In the genomic region with DNA sequence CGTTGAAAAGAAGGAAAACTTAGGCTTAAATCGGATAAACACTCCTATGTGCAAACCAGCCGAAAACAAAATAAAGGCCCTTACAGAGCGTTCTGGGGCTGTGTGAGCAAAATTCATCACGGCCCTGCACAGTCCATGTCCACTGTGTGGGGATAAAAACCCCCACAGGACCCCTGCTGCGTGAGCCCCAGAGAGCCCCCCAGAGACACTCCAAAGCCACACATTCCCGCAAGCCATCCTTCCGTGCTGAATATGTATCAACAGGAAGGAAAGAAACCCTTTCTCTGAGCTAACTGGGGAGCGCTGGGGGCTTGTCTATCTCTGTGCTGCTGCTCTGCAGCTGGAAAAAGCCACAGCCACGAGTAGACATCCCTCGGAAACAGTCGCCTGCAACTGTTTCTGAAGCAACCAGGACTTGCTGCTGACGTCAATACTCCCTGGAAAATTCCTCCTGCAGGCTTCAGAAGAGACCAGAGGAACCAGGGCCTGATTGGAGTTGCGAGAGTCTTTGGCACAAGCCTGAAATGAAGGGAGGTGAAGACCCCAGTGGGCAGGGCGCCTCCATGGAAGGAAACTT, we compare ENCODE assay signal across 1 cellular context.
TF ChIP-seq lines count a peak whose summit lies in the region.

No MANE protein-coding gene starts in this region.

TF ChIP-seq in H1, 55 proteins besides CTCF, POLR2A, EP300 and RAD21 (continued from another document):
- TF ChIP-seq, protein P1, sequence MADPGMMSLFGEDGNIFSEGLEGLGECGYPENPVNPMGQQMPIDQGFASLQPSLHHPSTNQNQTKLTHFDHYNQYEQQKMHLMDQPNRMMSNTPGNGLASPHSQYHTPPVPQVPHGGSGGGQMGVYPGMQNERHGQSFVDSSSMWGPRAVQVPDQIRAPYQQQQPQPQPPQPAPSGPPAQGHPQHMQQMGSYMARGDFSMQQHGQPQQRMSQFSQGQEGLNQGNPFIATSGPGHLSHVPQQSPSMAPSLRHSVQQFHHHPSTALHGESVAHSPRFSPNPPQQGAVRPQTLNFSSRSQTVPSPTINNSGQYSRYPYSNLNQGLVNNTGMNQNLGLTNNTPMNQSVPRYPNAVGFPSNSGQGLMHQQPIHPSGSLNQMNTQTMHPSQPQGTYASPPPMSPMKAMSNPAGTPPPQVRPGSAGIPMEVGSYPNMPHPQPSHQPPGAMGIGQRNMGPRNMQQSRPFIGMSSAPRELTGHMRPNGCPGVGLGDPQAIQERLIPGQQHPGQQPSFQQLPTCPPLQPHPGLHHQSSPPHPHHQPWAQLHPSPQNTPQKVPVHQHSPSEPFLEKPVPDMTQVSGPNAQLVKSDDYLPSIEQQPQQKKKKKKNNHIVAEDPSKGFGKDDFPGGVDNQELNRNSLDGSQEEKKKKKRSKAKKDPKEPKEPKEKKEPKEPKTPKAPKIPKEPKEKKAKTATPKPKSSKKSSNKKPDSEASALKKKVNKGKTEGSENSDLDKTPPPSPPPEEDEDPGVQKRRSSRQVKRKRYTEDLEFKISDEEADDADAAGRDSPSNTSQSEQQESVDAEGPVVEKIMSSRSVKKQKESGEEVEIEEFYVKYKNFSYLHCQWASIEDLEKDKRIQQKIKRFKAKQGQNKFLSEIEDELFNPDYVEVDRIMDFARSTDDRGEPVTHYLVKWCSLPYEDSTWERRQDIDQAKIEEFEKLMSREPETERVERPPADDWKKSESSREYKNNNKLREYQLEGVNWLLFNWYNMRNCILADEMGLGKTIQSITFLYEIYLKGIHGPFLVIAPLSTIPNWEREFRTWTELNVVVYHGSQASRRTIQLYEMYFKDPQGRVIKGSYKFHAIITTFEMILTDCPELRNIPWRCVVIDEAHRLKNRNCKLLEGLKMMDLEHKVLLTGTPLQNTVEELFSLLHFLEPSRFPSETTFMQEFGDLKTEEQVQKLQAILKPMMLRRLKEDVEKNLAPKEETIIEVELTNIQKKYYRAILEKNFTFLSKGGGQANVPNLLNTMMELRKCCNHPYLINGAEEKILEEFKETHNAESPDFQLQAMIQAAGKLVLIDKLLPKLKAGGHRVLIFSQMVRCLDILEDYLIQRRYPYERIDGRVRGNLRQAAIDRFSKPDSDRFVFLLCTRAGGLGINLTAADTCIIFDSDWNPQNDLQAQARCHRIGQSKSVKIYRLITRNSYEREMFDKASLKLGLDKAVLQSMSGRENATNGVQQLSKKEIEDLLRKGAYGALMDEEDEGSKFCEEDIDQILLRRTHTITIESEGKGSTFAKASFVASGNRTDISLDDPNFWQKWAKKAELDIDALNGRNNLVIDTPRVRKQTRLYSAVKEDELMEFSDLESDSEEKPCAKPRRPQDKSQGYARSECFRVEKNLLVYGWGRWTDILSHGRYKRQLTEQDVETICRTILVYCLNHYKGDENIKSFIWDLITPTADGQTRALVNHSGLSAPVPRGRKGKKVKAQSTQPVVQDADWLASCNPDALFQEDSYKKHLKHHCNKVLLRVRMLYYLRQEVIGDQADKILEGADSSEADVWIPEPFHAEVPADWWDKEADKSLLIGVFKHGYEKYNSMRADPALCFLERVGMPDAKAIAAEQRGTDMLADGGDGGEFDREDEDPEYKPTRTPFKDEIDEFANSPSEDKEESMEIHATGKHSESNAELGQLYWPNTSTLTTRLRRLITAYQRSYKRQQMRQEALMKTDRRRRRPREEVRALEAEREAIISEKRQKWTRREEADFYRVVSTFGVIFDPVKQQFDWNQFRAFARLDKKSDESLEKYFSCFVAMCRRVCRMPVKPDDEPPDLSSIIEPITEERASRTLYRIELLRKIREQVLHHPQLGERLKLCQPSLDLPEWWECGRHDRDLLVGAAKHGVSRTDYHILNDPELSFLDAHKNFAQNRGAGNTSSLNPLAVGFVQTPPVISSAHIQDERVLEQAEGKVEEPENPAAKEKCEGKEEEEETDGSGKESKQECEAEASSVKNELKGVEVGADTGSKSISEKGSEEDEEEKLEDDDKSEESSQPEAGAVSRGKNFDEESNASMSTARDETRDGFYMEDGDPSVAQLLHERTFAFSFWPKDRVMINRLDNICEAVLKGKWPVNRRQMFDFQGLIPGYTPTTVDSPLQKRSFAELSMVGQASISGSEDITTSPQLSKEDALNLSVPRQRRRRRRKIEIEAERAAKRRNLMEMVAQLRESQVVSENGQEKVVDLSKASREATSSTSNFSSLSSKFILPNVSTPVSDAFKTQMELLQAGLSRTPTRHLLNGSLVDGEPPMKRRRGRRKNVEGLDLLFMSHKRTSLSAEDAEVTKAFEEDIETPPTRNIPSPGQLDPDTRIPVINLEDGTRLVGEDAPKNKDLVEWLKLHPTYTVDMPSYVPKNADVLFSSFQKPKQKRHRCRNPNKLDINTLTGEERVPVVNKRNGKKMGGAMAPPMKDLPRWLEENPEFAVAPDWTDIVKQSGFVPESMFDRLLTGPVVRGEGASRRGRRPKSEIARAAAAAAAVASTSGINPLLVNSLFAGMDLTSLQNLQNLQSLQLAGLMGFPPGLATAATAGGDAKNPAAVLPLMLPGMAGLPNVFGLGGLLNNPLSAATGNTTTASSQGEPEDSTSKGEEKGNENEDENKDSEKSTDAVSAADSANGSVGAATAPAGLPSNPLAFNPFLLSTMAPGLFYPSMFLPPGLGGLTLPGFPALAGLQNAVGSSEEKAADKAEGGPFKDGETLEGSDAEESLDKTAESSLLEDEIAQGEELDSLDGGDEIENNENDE (IDR thresholded peaks at IDR 0.05; ENCODE audit: insufficient replicate concordance, low read length) = peak; percentile 39
- TF ChIP-seq ASH2L (IDR thresholded peaks at IDR 0.05; ENCODE audit: low read length) = peak; percentile 63
- no peak for TF ChIP-seq RXRA (IDR thresholded peaks at IDR 0.05; ENCODE audit: insufficient read depth, low read depth, low read length)
- TF ChIP-seq YY1 (IDR thresholded peaks at IDR 0.05; ENCODE audit: low read depth, low read length) = no peak
- peak; percentile 29 for TF ChIP-seq KDM4A (IDR thresholded peaks at IDR 0.05; ENCODE audit: low read depth, low read length, severe bottlenecking)
- TF ChIP-seq SP4 (IDR thresholded peaks at IDR 0.05; ENCODE audit: low read length) = no peak
- TF ChIP-seq EZH2 (IDR thresholded peaks at IDR 0.05; ENCODE audit: low read depth, low read length, severe bottlenecking) = no peak
- no peak for TF ChIP-seq HDAC2 (IDR thresholded peaks at IDR 0.05; ENCODE audit: borderline replicate concordance in 1 of 2, low read depth in 2 of 2, low read length in 2 of 2)
- TF ChIP-seq SIN3A (conservative IDR thresholded peaks at IDR 0.05 in 1 of 2, IDR thresholded peaks at IDR 0.05 in 1 of 2; ENCODE audit: low read depth in 1 of 2, low read length in 2 of 2) = no peak
- TF ChIP-seq TEAD4 (IDR thresholded peaks at IDR 0.05; ENCODE audit: low read depth, low read length) = no peak
